In the genomic region with DNA sequence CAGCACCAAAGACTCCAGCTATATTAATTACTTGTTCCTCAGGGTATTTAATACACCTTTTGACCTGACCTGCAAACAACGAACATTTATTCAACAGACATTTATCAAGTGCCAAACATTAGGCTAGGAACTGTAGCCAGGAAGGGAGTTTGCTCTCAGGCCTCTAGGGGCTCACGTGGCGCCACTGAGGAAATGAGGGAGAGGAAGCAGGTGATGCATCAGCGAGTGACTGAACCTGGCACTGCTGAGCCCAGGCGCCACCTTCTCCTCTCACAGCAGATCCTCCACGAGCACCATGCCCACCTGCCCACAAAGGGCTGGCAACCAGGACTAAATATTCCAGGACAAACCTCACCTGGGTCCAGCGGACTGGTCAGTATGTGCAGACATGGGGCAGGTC, we compare ENCODE assay signal across 9 cellular contexts. TPM values are rescaled to one million over a fixed set of nuclear protein-coding genes. Genes with fewer than 3 reads are reported as not detected.
DNase-seq lines count a peak whose midpoint lies in the region; ATAC-seq and TF ChIP-seq lines count a peak whose summit lies in the region.
"Had no signal": no experiment of that assay in that cellular context is flagged by ENCODE, and none has a peak within 500 bp of the region (broad histone marks: within the 10 kb centered on the region; RNA-seq: fewer than 3 reads in every experiment).

No MANE protein-coding gene starts in this region.

- H3K4me1 ChIP-seq in DOHH2 (ENCODE audit: control insufficient read depth, low read length): peaks cover 53% of the 10 kb centered on the region

- peak; percentile 76 for TF ChIP-seq CTCF in DOHH2 (IDR thresholded peaks at IDR 0.05; ENCODE audit: low read depth, low read length, poor library complexity, severe bottlenecking)

- H3K9me3 ChIP-seq in DOHH2 (ENCODE audit: control insufficient read depth, insufficient read depth, low read length): no peaks in the 10 kb centered on the region

- peaks cover 6% of the 10 kb centered on the region; the same call in 1 of the 2 replicates for H4K20me1 ChIP-seq in DOHH2 (ENCODE audit: control insufficient read depth, insufficient read depth, low read depth, low read length)

- peak overlapping the region; percentile 49; the same call in 1 of the 2 replicates for H3K4me2 ChIP-seq in DOHH2 (ENCODE audit: low read length)

- ATAC-seq in GM21723 (IDR thresholded peaks at IDR 0.05; ENCODE audit: unreplicated experiment): peak; percentile 60
- peak; percentile 43 for ATAC-seq in left ventricle myocardium superior
- no peak for ATAC-seq in HG03378 (IDR thresholded peaks at IDR 0.05; ENCODE audit: unreplicated experiment)

- peak; percentile 10 for DNase-seq in T follicular helper cell (ENCODE audit: low read depth)
- DNase-seq in left ventricle myocardium superior: peak; percentile 40
- no peak for DNase-seq in cerebellum (ENCODE audit: low spot score)
- no peak for DNase-seq in GM19240 (ENCODE audit: insufficient read length, low spot score)
- DNase-seq in epidermal melanocyte (ENCODE audit: insufficient read length, low spot score): no peak

- peaks cover 17% of the 10 kb centered on the region for H3K79me2 ChIP-seq in DOHH2 (ENCODE audit: control insufficient read depth, low read length)

- no peak overlapping the region for H3K4me3 ChIP-seq in DOHH2 (ENCODE audit: low read length)
- H3K4me3 ChIP-seq: upper lobe of left lung had no signal

- intact Hi-C loops in left ventricle myocardium superior (cut with micrococcal nuclease): no loop called here

- no peaks in the 10 kb centered on the region for H3K9me2 ChIP-seq in DOHH2 (replicated peaks; ENCODE audit: control insufficient read depth, low read length)

- no peaks in the 10 kb centered on the region for H3K27me3 ChIP-seq in DOHH2 (ENCODE audit: control insufficient read depth, low read length)
- H3K27me3 ChIP-seq: upper lobe of left lung had no signal

- H3K27ac ChIP-seq in DOHH2 (ENCODE audit: low read depth, low read length): no peak overlapping the region
- H3K27ac ChIP-seq: upper lobe of left lung had no signal

- peaks cover 27% of the 10 kb centered on the region for H3K36me3 ChIP-seq in DOHH2 (ENCODE audit: control insufficient read depth, low read length)

- peaks cover 3% of the 10 kb centered on the region; the same call in 1 of the 2 replicates for H3F3A ChIP-seq in DOHH2 (ENCODE audit: control insufficient read depth, insufficient read depth)

RNA-seq across cellular contexts. Expression of gene SETD3, which starts 50.2 kb away (rescaled TPM):
- 99.1 TPM for total RNA-seq in left ventricle myocardium superior
- 44.9 TPM for total RNA-seq in cerebellum

RNA-seq across cellular contexts. Expression of gene CCNK, which starts 50.7 kb away (rescaled TPM):
- 37.5 TPM for total RNA-seq in left ventricle myocardium superior
- 45.5 TPM for total RNA-seq in cerebellum

Comparison
In these comparisons a context has a peak if more than half of its experiments do, and no peak if none do; other contexts are left out.
1. DNase-seq: peak in T follicular helper cell (single experiment) and left ventricle myocardium superior (single experiment); none in cerebellum (single experiment), GM19240 (single experiment) and epidermal melanocyte (single experiment).